Comparison of ENCODE assay signal across 14 cellular contexts in genomic region chr6:14838041-14838596, GRCh38.
"Had no signal": no experiment of that assay in that cellular context is flagged by ENCODE, and none has a peak within 500 bp of the region (broad histone marks: within the 10 kb centered on the region; RNA-seq: fewer than 3 reads in every experiment).

No MANE protein-coding gene starts in this region.

- H3K4me3 Mint-ChIP-seq: activated naive CD8-positive, alpha-beta T cell; activated T-cell treated with anti-CD3 and anti-CD28 coated beads, Interleukin-2, amount 50 U/mL, for 4 hours; stimulated activated naive CD8-positive, alpha-beta T cell treated with anti-CD3 and anti-CD28 coated beads, Interleukin-15, Interleukin-2, amounts not matched to agents 100 ng/mL and 50 ng/mL, for 24 hours had no signal

- DNase-seq: activated CD4-positive, alpha-beta T cell treated with anti-CD3 and anti-CD28 coated beads, Interleukin-2, amount 50 U/mL, for 48 hours; activated gamma-delta T cell; activated T-cell treated with anti-CD3 and anti-CD28 coated beads, Interleukin-2, amount 50 U/mL, for 4 hours; amniotic stem cell; effector CD8-positive, alpha-beta T cell; heart right ventricle; lower lobe of right lung; psoas muscle; right lobe of liver; trophoblast cell; WERI-Rb-1 had no signal

- H3K36me3 Mint-ChIP-seq: activated naive CD8-positive, alpha-beta T cell; brain had no signal

- H3K27me3 Mint-ChIP-seq: activated naive CD8-positive, alpha-beta T cell had no signal

- H3K27ac Mint-ChIP-seq: activated naive CD8-positive, alpha-beta T cell; stimulated activated naive CD8-positive, alpha-beta T cell treated with anti-CD3 and anti-CD28 coated beads, Interleukin-15, Interleukin-2, amounts not matched to agents 100 ng/mL and 50 ng/mL, for 24 hours had no signal

- H3K9me3 Mint-ChIP-seq: activated T-cell treated with anti-CD3 and anti-CD28 coated beads, Interleukin-2, amount 50 U/mL, for 4 hours had no signal
